Comparison of ENCODE assay signal across 8 cellular contexts in genomic region chr7:38463277-38464224, GRCh38.
DNase-seq lines count a peak whose midpoint lies in the region; ATAC-seq and TF ChIP-seq lines count a peak whose summit lies in the region.

No MANE protein-coding gene starts in this region.

- H3K4me1 ChIP-seq in mesenchymal stem cell (ENCODE audit: control insufficient read depth, insufficient read depth, low read depth, low read length), result no peaks in the 10 kb centered on the region

- H3K36me3 ChIP-seq in mesenchymal stem cell (ENCODE audit: control insufficient read depth in 1 of 2, insufficient read depth in 2 of 2, low read depth in 1 of 2, low read length in 2 of 2), result peaks cover 0 to 37% of the 10 kb centered on the region in 2 experiments

- no peak for TF ChIP-seq CTCF in omental fat pad (IDR thresholded peaks at IDR 0.05)

- no peak overlapping the region for H3K18ac ChIP-seq in mesenchymal stem cell (ENCODE audit: low read depth in 1 of 2, low read length in 2 of 2)

- peak overlapping the region; percentile 32 for H3K9ac ChIP-seq in mesenchymal stem cell (ENCODE audit: low read length)

- no peaks in the 10 kb centered on the region for H3K27me3 Mint-ChIP-seq in activated naive CD4-positive, alpha-beta T cell treated with anti-CD3 and anti-CD28 coated beads, Interleukin-2, amount 10 ng/mL, durations not matched to agents 7 days and 5 days
- no peaks in the 10 kb centered on the region for H3K27me3 Mint-ChIP-seq in stimulated activated naive CD8-positive, alpha-beta T cell treated with anti-CD3 and anti-CD28 coated beads, Interleukin-15, amount 100 ng/mL, for 72 hours

- no peak overlapping the region for H2BK12ac ChIP-seq in mesenchymal stem cell (ENCODE audit: low read length in 2 of 2)

- H3K4me2 ChIP-seq in mesenchymal stem cell (ENCODE audit: low read length, poor library complexity, severe bottlenecking), result no peak overlapping the region

- H3K4me3 Mint-ChIP-seq in activated naive CD4-positive, alpha-beta T cell treated with anti-CD3 and anti-CD28 coated beads, Interleukin-2, amount 10 ng/mL, durations not matched to agents 7 days and 5 days, result peak overlapping the region; percentile 28
- H3K4me3 Mint-ChIP-seq in stimulated activated naive CD8-positive, alpha-beta T cell treated with anti-CD3 and anti-CD28 coated beads, Interleukin-15, amount 100 ng/mL, for 72 hours, result peak overlapping the region; percentile 49 to 65

- H3K14ac ChIP-seq in mesenchymal stem cell (ENCODE audit: low read length in 2 of 2), result no peak overlapping the region

- H3K4me1 Mint-ChIP-seq in activated naive CD4-positive, alpha-beta T cell treated with anti-CD3 and anti-CD28 coated beads, Interleukin-2, amount 10 ng/mL, durations not matched to agents 7 days and 5 days, result peaks cover 17% of the 10 kb centered on the region
- peaks cover 22% of the 10 kb centered on the region for H3K4me1 Mint-ChIP-seq in stimulated activated naive CD8-positive, alpha-beta T cell treated with anti-CD3 and anti-CD28 coated beads, Interleukin-15, amount 100 ng/mL, for 72 hours

- H3K27me3 ChIP-seq in mesenchymal stem cell (ENCODE audit: control insufficient read depth in 1 of 2, insufficient read depth in 1 of 2, low read length in 2 of 2), result no peaks in the 10 kb centered on the region

- H3K79me1 ChIP-seq in mesenchymal stem cell (replicated peaks; ENCODE audit: low read length, poor library complexity, severe bottlenecking), result no peaks in the 10 kb centered on the region

- no peak overlapping the region for H2AFZ ChIP-seq in mesenchymal stem cell (ENCODE audit: low read depth, low read length)

- H2BK5ac ChIP-seq in mesenchymal stem cell (ENCODE audit: low read depth, low read length, poor library complexity, severe bottlenecking), result no peak overlapping the region

- WGBS in mesenchymal stem cell, result 57% methylated on average over 7 of the region's 8 CpGs

- H3K4ac ChIP-seq in mesenchymal stem cell (ENCODE audit: low read depth in 1 of 2, low read length in 2 of 2), result no peak overlapping the region

- ATAC-seq in GM18520 (IDR thresholded peaks at IDR 0.05; ENCODE audit: unreplicated experiment) (peak; percentile 75), HG02884 (IDR thresholded peaks at IDR 0.05; ENCODE audit: unreplicated experiment) (peak; percentile 94), omental fat pad (ENCODE audit: low FRiP score) (no peak)
- ATAC-seq in stimulated activated naive CD8-positive, alpha-beta T cell treated with anti-CD3 and anti-CD28 coated beads, Interleukin-15, amount 100 ng/mL, for 72 hours, result peak; percentile 91

- no peaks in the 10 kb centered on the region for H3K9me3 ChIP-seq in mesenchymal stem cell (ENCODE audit: control insufficient read depth, low read length)

- H3K27ac Mint-ChIP-seq in activated naive CD4-positive, alpha-beta T cell treated with anti-CD3 and anti-CD28 coated beads, Interleukin-2, amount 10 ng/mL, durations not matched to agents 7 days and 5 days, result peak overlapping the region; percentile 74
- peak overlapping the region; percentile 47 to 64 for H3K27ac Mint-ChIP-seq in stimulated activated naive CD8-positive, alpha-beta T cell treated with anti-CD3 and anti-CD28 coated beads, Interleukin-15, amount 100 ng/mL, for 72 hours

- no peaks in the 10 kb centered on the region for H3K36me3 Mint-ChIP-seq in activated naive CD4-positive, alpha-beta T cell treated with anti-CD3 and anti-CD28 coated beads, Interleukin-2, amount 10 ng/mL, durations not matched to agents 7 days and 5 days

- no peak overlapping the region for H3K4me3 ChIP-seq in mesenchymal stem cell (ENCODE audit: insufficient read depth in 1 of 2, low read depth in 1 of 2, low read length in 2 of 2)

- no peaks in the 10 kb centered on the region for H3K9me3 Mint-ChIP-seq in activated naive CD4-positive, alpha-beta T cell treated with anti-CD3 and anti-CD28 coated beads, Interleukin-2, amount 10 ng/mL, durations not matched to agents 7 days and 5 days
- H3K9me3 Mint-ChIP-seq in stimulated activated naive CD8-positive, alpha-beta T cell treated with anti-CD3 and anti-CD28 coated beads, Interleukin-15, amount 100 ng/mL, for 72 hours, result peaks cover 0 to 8% of the 10 kb centered on the region in 2 donors

- no peak overlapping the region for H2BK15ac ChIP-seq in mesenchymal stem cell (ENCODE audit: low read depth, poor library complexity, severe bottlenecking)

- no peak overlapping the region for H2BK120ac ChIP-seq in mesenchymal stem cell (ENCODE audit: low read depth, low read length)

- H3K23ac ChIP-seq in mesenchymal stem cell (ENCODE audit: low read length in 2 of 2), result no peak overlapping the region

- CTCF ChIA-PET in activated naive CD4-positive, alpha-beta T cell treated with anti-CD3 and anti-CD28 coated beads, Interleukin-2, amount 10 ng/mL, durations not matched to agents 7 days and 5 days (lab: Charles Lee), result no interaction called here

- no peak overlapping the region for H4K91ac ChIP-seq in mesenchymal stem cell (ENCODE audit: low read length)

- no peak overlapping the region for H3K27ac ChIP-seq in mesenchymal stem cell (ENCODE audit: low read length, poor library complexity, severe bottlenecking)

- DNase-seq in RPMI8226 (peak; percentile 95), mesenchymal stem cell (peak; percentile 7), omental fat pad (ENCODE audit: low spot score) (no peak), NCI-H524 (lab: John Stamatoyannopoulos, UW) (no peak)
- DNase-seq in activated naive CD4-positive, alpha-beta T cell treated with anti-CD3 and anti-CD28 coated beads, Interleukin-2, amount 10 ng/mL, durations not matched to agents 7 days and 5 days, result peak; percentile 84
- DNase-seq in stimulated activated naive CD8-positive, alpha-beta T cell treated with anti-CD3 and anti-CD28 coated beads, Interleukin-15, amount 100 ng/mL, for 72 hours, result peak; percentile 66 to 83

- no peak overlapping the region for H2AK5ac ChIP-seq in mesenchymal stem cell (ENCODE audit: low read length, severe bottlenecking)

- H4K8ac ChIP-seq in mesenchymal stem cell (ENCODE audit: low read length), result no peak overlapping the region

Comparison
In these comparisons a context has a peak if more than half of its experiments do, and no peak if none do; other contexts are left out.
1. DNase-seq: peak in RPMI8226 (single experiment), activated naive CD4-positive, alpha-beta T cell treated with anti-CD3 and anti-CD28 coated beads, Interleukin-2, amount 10 ng/mL, durations not matched to agents 7 days and 5 days (single experiment), mesenchymal stem cell (single experiment) and stimulated activated naive CD8-positive, alpha-beta T cell treated with anti-CD3 and anti-CD28 coated beads, Interleukin-15, amount 100 ng/mL, for 72 hours (2 of 2); none in omental fat pad (single experiment) and NCI-H524 (0 of 2).